9 cellular contexts compared by ENCODE assay signal in genomic region chr6:5764401-5764955, GRCh38.
DNase-seq lines count a peak whose midpoint lies in the region; ATAC-seq, FAIRE-seq and TF ChIP-seq lines count a peak whose summit lies in the region.
"Had no signal": no experiment of that assay in that cellular context is flagged by ENCODE, and none has a peak within 500 bp of the region (broad histone marks: within the 10 kb centered on the region; RNA-seq: fewer than 3 reads in every experiment).

No MANE protein-coding gene starts in this region.

- no peak for TF ChIP-seq POLR2A in suprapubic skin (IDR thresholded peaks at IDR 0.05)

- TF ChIP-seq CTCF in GM20000 (IDR thresholded peaks at IDR 0.05; ENCODE audit: extremely low read depth, missing control alignments) = no peak
- TF ChIP-seq CTCF in OCI-LY1 (IDR thresholded peaks at IDR 0.05; ENCODE audit: low read length) = no peak
- no peak for TF ChIP-seq CTCF in left ventricle myocardium inferior (IDR thresholded peaks at IDR 0.05; ENCODE audit: borderline replicate concordance)
- no peak for TF ChIP-seq CTCF in suprapubic skin (IDR thresholded peaks at IDR 0.05)

- H3F3A ChIP-seq in OCI-LY1 (ENCODE audit: insufficient read depth, low read length) = no peaks in the 10 kb centered on the region

- 48% methylated on average over 9 of the region's 9 CpGs for WGBS in suprapubic skin

- no peaks in the 10 kb centered on the region for H3K79me2 ChIP-seq in OCI-LY1 (ENCODE audit: insufficient read depth, low read length)

- no peaks in the 10 kb centered on the region for H4K20me1 ChIP-seq in OCI-LY1 (ENCODE audit: insufficient read depth, low read length)

- peak; percentile 32 for DNase-seq in GM20000 (ENCODE audit: low spot score)
- DNase-seq in left ventricle myocardium inferior = peak; percentile 50
- DNase-seq in suprapubic skin (ENCODE audit: low spot score in 2 of 2) = peak in 1 of 2 donors; percentile 74
- DNase-seq in GDM1 (lab: John Stamatoyannopoulos, UW) = no peak
- DNase-seq in cortex of kidney (lab: John Stamatoyannopoulos, UW) = no peak
- DNase-seq in HTR-8/SVneo (ENCODE audit: insufficient read length, low spot score) = no peak
- DNase-seq: activated T-cell treated with anti-CD3 and anti-CD28 coated beads, Interleukin-2, amount 50 U/mL, for 48 hours had no signal

- H3K9ac ChIP-seq in OCI-LY1 (ENCODE audit: low read length) = no peak overlapping the region; the same call in 1 of the 2 replicates

- H3K4me1 ChIP-seq in OCI-LY1 (ENCODE audit: insufficient read depth, low read length, severe bottlenecking) = peaks cover 29% of the 10 kb centered on the region
- peaks cover 47% of the 10 kb centered on the region for H3K4me1 ChIP-seq in left ventricle myocardium inferior
- H3K4me1 ChIP-seq in suprapubic skin = peaks cover 6% of the 10 kb centered on the region

- peak overlapping the region; percentile 30; the same call in 1 of the 2 replicates for H3K4me2 ChIP-seq in OCI-LY1 (ENCODE audit: low read length)

- intact Hi-C loops in left ventricle myocardium inferior (cut with micrococcal nuclease) = no loop called here

- no peak for ATAC-seq in GM19324 (IDR thresholded peaks at IDR 0.05; ENCODE audit: low FRiP score, unreplicated experiment)

- H3K4me3 ChIP-seq in OCI-LY1 (ENCODE audit: low read depth, low read length, poor library complexity, severe bottlenecking) (no peak overlapping the region), left ventricle myocardium inferior (peak overlapping the region; percentile 38), suprapubic skin (no peak overlapping the region)

- no peaks in the 10 kb centered on the region for H3K27me3 ChIP-seq in OCI-LY1 (ENCODE audit: insufficient read depth, low read length)
- H3K27me3 ChIP-seq in left ventricle myocardium inferior (ENCODE audit: low read depth) = no peaks in the 10 kb centered on the region
- H3K27me3 ChIP-seq in suprapubic skin = no peaks in the 10 kb centered on the region

- FAIRE-seq in HTR-8/SVneo (lab: Jason Lieb, UNC) = no peak

- no peaks in the 10 kb centered on the region for H3K36me3 ChIP-seq in OCI-LY1 (ENCODE audit: insufficient read depth, low read length)
- no peaks in the 10 kb centered on the region for H3K36me3 ChIP-seq in left ventricle myocardium inferior
- H3K36me3 ChIP-seq in suprapubic skin = no peaks in the 10 kb centered on the region

- H3K9me3 ChIP-seq in OCI-LY1 (ENCODE audit: low read length) (no peaks in the 10 kb centered on the region; the same call in 1 of the 2 replicates), left ventricle myocardium inferior (replicated peaks) (peaks cover 10% of the 10 kb centered on the region), suprapubic skin (no peaks in the 10 kb centered on the region)

- no peaks in the 10 kb centered on the region for H3K9me2 ChIP-seq in OCI-LY1 (ENCODE audit: low read depth, low read length)

- no peak for TF ChIP-seq EP300 in suprapubic skin (IDR thresholded peaks at IDR 0.05)

- no peak overlapping the region for H2AFZ ChIP-seq in OCI-LY1 (ENCODE audit: low read length)

- H3K27ac ChIP-seq in OCI-LY1 (ENCODE audit: low read depth, low read length, poor library complexity, severe bottlenecking) = no peak overlapping the region
- peak overlapping the region; percentile 91 for H3K27ac ChIP-seq in left ventricle myocardium inferior (replicated peaks)
- peak overlapping the region; percentile 59 for H3K27ac ChIP-seq in suprapubic skin

Comparison
In these comparisons a context has a peak if more than half of its experiments do, and no peak if none do; other contexts are left out.
1. DNase-seq: peak in GM20000 (single experiment) and left ventricle myocardium inferior (single experiment); none in GDM1 (single experiment), cortex of kidney (single experiment) and HTR-8/SVneo (single experiment).